In the genomic region with DNA sequence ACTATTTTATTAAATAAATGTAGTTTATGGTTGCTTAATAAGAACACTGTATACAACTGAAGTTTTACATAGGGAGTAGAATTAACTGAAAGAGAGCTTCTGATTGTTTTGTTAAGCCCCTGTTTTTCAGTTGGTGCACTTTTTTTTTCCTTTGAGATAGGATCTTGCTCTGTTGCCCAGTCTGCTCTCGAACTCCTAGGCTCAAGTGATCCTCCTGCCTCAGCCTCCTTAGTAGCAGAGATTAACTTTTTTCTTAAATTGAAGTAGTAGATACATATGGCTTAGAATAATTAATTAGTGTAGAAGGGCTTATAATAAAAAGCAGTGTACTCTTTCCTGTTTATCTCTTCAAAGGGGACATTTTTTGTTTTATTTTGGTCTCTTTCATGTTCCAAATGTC, we compare ENCODE assay signal across 7 cellular contexts.
"Had no signal": no experiment of that assay in that cellular context is flagged by ENCODE, and none has a peak within 500 bp of the region (broad histone marks: within the 10 kb centered on the region; RNA-seq: fewer than 3 reads in every experiment).

No MANE protein-coding gene starts in this region.

- DNase-seq: GDM1, GF-D8 had no signal

- H3K4me3 ChIP-seq: GM12878 had no signal

- ATAC-seq: GM12878 had no signal

- FAIRE-seq: GM12878, GM12891, GM12892, GM18507, GM19239 had no signal
